In genomic region chr17:14143678-14144077, GRCh38 we compare ENCODE assay signal across 14 cellular contexts.
DNase-seq lines count a peak whose midpoint lies in the region; ATAC-seq and TF ChIP-seq lines count a peak whose summit lies in the region.
"Had no signal": no experiment of that assay in that cellular context is flagged by ENCODE, and none has a peak within 500 bp of the region (broad histone marks: within the 10 kb centered on the region; RNA-seq: fewer than 3 reads in every experiment).

No MANE protein-coding gene starts in this region.

- H3K36me3 Mint-ChIP-seq in endodermal cell (ENCODE audit: low read depth), result peaks cover 1% of the 10 kb centered on the region

- no peak overlapping the region for H3K9ac ChIP-seq in endodermal cell (ENCODE audit: extremely low read depth, low read length, poor library complexity, severe bottlenecking)

- ATAC-seq in HG02678 (IDR thresholded peaks at IDR 0.05; ENCODE audit: unreplicated experiment), result no peak

- H3K36me3 ChIP-seq in endodermal cell (ENCODE audit: control insufficient read depth, insufficient read depth, low read length) (no peaks in the 10 kb centered on the region), esophagus muscularis mucosa (no peaks in the 10 kb centered on the region)

- peaks cover 4% of the 10 kb centered on the region for H3K4me1 Mint-ChIP-seq in endodermal cell

- peak overlapping the region; percentile 18 for H3K27ac Mint-ChIP-seq in endodermal cell
- H3K27ac Mint-ChIP-seq: activated T-cell treated with anti-CD3 and anti-CD28 coated beads, Interleukin-2, amount 50 U/mL, for 24 hours had no signal

- no peaks in the 10 kb centered on the region for H3K27me3 Mint-ChIP-seq in endodermal cell (ENCODE audit: insufficient read depth)
- H3K27me3 Mint-ChIP-seq: activated T-cell treated with anti-CD3 and anti-CD28 coated beads, Interleukin-2, amount 50 U/mL, for 24 hours; CD4-positive, alpha-beta memory T cell had no signal

- intact Hi-C loops in esophagus muscularis mucosa (cut with DNase I), result no loop called here

- TF ChIP-seq CTCF in endodermal cell (conservative IDR thresholded peaks at IDR 0.05), result no peak
- TF ChIP-seq CTCF in esophagus muscularis mucosa (IDR thresholded peaks at IDR 0.05), result no peak

- no peak for TF ChIP-seq POLR2A in esophagus muscularis mucosa (IDR thresholded peaks at IDR 0.05; ENCODE audit: low read depth)

- no peaks in the 10 kb centered on the region for H3K27me3 ChIP-seq in endodermal cell (ENCODE audit: control insufficient read depth, insufficient read depth, low read length, poor library complexity, severe bottlenecking)
- H3K27me3 ChIP-seq in esophagus muscularis mucosa, result no peaks in the 10 kb centered on the region

- H3K9me3 ChIP-seq in endodermal cell (ENCODE audit: control insufficient read depth, low read length) (no peaks in the 10 kb centered on the region), esophagus muscularis mucosa (no peaks in the 10 kb centered on the region)

- no peak for TF ChIP-seq EP300 in esophagus muscularis mucosa (IDR thresholded peaks at IDR 0.05)

- WGBS in endodermal cell (ENCODE audit: insufficient coverage in 1 of 2, insufficient read length in 1 of 2), 2 experiments, result 93 to 100% methylated on average over 2 to 3 of the region's 3 CpGs
- 49% methylated on average over 3 of the region's 3 CpGs for WGBS in esophagus muscularis mucosa

- no peaks in the 10 kb centered on the region for H3K9me3 Mint-ChIP-seq in endodermal cell

- no peak overlapping the region for H3K4me3 ChIP-seq in endodermal cell (ENCODE audit: low read length)
- H3K4me3 ChIP-seq in skeletal muscle cell (ENCODE audit: low read depth, low read length), result no peak overlapping the region
- no peak overlapping the region for H3K4me3 ChIP-seq in esophagus muscularis mucosa

- no peak overlapping the region for H3K4me3 Mint-ChIP-seq in endodermal cell
- H3K4me3 Mint-ChIP-seq: activated T-cell treated with anti-CD3 and anti-CD28 coated beads, Interleukin-2, amount 50 U/mL, for 24 hours; CD4-positive, alpha-beta memory T cell had no signal

- peak; percentile 36 for DNase-seq in NCI-H2196 (lab: John Stamatoyannopoulos, UW; ENCODE audit: unreplicated experiment)
- DNase-seq in NCI-H2196 treated with DMSO at 0.1 percent for 48 hours (lab: John Stamatoyannopoulos, UW; ENCODE audit: unreplicated experiment), result no peak
- DNase-seq in NCI-H2171 treated with DMSO at 0.1 percent for 48 hours (lab: John Stamatoyannopoulos, UW), result peak; percentile 52
- no peak for DNase-seq in endodermal cell
- DNase-seq in skeletal muscle cell (ENCODE audit: low read depth), result peak; percentile 17
- no peak for DNase-seq in esophagus muscularis mucosa (ENCODE audit: extremely low spot score)
- no peak for DNase-seq in inferior parietal cortex (ENCODE audit: extremely low spot score)
- DNase-seq: activated T-cell treated with anti-CD3 and anti-CD28 coated beads, Interleukin-2, amount 50 U/mL, for 24 hours; CD4-positive, alpha-beta memory T cell; GF-D8; GOT3; mesenchymal stem cell; RPMI8226 had no signal

- H3K4me1 ChIP-seq in endodermal cell (ENCODE audit: control insufficient read depth, insufficient read depth, low read length), result no peaks in the 10 kb centered on the region
- peaks cover 9 to 23% (median 13%) of the 10 kb centered on the region in 4 donors for H3K4me1 ChIP-seq in esophagus muscularis mucosa

- H3K27ac ChIP-seq in endodermal cell (ENCODE audit: low read depth, low read length) (no peak overlapping the region), esophagus muscularis mucosa (replicated peaks in 1 of 4) (no peak overlapping the region)

Comparison
In these comparisons a context has a peak if more than half of its experiments do, and no peak if none do; other contexts are left out.
1. DNase-seq: peak in NCI-H2196 (single experiment), NCI-H2171 treated with DMSO at 0.1 percent for 48 hours (single experiment) and skeletal muscle cell (single experiment); none in NCI-H2196 treated with DMSO at 0.1 percent for 48 hours (single experiment), endodermal cell (single experiment), esophagus muscularis mucosa (single experiment) and inferior parietal cortex (single experiment).